In the genomic region with DNA sequence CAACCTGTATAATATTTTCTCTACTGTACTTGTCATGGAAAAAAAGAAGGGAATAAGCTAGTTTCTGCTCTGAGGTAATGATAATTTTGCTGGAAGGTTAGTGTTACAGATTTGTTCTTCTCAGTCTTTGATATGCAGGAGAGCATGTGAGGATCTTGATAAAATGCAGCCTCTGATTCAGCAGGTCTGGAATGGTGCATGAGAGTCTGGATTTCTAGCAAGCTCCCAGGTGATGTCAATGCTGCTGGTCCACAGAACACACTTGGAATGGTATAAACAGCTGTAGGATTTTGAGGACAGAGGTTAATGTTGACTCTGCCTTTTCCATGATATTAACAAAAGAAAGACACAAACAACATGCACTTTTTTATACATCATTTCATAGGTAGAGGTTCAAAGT, we compare ENCODE assay signal across 3 cellular contexts.
TF ChIP-seq lines count a peak whose summit lies in the region.

No MANE protein-coding gene starts in this region.

TF ChIP-seq in SK-N-SH, 30 proteins besides CTCF, POLR2A, EP300 and RAD21:
- TF ChIP-seq TCF12 (IDR thresholded peaks at IDR 0.05) (peak; percentile 40), GATA2 (CRISPR knock-in tag; IDR thresholded peaks at IDR 0.05) (0 out of 2 replicates have a peak, but pooled peaks have one; percentile 18), RCOR1 (IDR thresholded peaks at IDR 0.05; ENCODE audit: low read length) (no peak; the same call in 1 of the 2 replicates)
- TF ChIP-seq, protein P1, sequence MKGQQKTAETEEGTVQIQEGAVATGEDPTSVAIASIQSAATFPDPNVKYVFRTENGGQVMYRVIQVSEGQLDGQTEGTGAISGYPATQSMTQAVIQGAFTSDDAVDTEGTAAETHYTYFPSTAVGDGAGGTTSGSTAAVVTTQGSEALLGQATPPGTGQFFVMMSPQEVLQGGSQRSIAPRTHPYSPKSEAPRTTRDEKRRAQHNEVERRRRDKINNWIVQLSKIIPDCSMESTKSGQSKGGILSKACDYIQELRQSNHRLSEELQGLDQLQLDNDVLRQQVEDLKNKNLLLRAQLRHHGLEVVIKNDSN (IDR thresholded peaks at IDR 0.05; ENCODE audit: borderline replicate concordance, low read depth), result no peak

TF ChIP-seq in SK-N-SH treated with all-trans-retinoic acid at 6 μM for 48 hours, 23 proteins besides CTCF, POLR2A, EP300 and RAD21:
- TF ChIP-seq, protein P2, sequence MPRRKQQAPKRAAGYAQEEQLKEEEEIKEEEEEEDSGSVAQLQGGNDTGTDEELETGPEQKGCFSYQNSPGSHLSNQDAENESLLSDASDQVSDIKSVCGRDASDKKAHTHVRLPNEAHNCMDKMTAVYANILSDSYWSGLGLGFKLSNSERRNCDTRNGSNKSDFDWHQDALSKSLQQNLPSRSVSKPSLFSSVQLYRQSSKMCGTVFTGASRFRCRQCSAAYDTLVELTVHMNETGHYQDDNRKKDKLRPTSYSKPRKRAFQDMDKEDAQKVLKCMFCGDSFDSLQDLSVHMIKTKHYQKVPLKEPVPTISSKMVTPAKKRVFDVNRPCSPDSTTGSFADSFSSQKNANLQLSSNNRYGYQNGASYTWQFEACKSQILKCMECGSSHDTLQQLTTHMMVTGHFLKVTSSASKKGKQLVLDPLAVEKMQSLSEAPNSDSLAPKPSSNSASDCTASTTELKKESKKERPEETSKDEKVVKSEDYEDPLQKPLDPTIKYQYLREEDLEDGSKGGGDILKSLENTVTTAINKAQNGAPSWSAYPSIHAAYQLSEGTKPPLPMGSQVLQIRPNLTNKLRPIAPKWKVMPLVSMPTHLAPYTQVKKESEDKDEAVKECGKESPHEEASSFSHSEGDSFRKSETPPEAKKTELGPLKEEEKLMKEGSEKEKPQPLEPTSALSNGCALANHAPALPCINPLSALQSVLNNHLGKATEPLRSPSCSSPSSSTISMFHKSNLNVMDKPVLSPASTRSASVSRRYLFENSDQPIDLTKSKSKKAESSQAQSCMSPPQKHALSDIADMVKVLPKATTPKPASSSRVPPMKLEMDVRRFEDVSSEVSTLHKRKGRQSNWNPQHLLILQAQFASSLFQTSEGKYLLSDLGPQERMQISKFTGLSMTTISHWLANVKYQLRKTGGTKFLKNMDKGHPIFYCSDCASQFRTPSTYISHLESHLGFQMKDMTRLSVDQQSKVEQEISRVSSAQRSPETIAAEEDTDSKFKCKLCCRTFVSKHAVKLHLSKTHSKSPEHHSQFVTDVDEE (CRISPR knock-in tag; IDR thresholded peaks at IDR 0.05), result no peak
- TF ChIP-seq ARNTL (CRISPR knock-in tag; IDR thresholded peaks at IDR 0.05; ENCODE audit: borderline replicate concordance, low read depth) (no peak), TOX (CRISPR knock-in tag; IDR thresholded peaks at IDR 0.05; ENCODE audit: borderline replicate concordance) (no peak)
- TF ChIP-seq, protein P3, sequence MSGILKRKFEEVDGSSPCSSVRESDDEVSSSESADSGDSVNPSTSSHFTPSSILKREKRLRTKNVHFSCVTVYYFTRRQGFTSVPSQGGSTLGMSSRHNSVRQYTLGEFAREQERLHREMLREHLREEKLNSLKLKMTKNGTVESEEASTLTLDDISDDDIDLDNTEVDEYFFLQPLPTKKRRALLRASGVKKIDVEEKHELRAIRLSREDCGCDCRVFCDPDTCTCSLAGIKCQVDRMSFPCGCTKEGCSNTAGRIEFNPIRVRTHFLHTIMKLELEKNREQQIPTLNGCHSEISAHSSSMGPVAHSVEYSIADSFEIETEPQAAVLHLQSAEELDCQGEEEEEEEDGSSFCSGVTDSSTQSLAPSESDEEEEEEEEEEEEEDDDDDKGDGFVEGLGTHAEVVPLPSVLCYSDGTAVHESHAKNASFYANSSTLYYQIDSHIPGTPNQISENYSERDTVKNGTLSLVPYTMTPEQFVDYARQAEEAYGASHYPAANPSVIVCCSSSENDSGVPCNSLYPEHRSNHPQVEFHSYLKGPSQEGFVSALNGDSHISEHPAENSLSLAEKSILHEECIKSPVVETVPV (CRISPR knock-in tag; IDR thresholded peaks at IDR 0.05), result no peak
- TF ChIP-seq, protein P4, sequence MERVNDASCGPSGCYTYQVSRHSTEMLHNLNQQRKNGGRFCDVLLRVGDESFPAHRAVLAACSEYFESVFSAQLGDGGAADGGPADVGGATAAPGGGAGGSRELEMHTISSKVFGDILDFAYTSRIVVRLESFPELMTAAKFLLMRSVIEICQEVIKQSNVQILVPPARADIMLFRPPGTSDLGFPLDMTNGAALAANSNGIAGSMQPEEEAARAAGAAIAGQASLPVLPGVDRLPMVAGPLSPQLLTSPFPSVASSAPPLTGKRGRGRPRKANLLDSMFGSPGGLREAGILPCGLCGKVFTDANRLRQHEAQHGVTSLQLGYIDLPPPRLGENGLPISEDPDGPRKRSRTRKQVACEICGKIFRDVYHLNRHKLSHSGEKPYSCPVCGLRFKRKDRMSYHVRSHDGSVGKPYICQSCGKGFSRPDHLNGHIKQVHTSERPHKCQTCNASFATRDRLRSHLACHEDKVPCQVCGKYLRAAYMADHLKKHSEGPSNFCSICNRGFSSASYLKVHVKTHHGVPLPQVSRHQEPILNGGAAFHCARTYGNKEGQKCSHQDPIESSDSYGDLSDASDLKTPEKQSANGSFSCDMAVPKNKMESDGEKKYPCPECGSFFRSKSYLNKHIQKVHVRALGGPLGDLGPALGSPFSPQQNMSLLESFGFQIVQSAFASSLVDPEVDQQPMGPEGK (CRISPR knock-in tag; IDR thresholded peaks at IDR 0.05; ENCODE audit: borderline replicate concordance), result no peak

TF ChIP-seq in endothelial cell of umbilical vein, 7 proteins besides CTCF, POLR2A, EP300 and RAD21:
- TF ChIP-seq POLR2AphosphoS5 (IDR thresholded peaks at IDR 0.05; ENCODE audit: insufficient read depth, low read depth, low read length) (no peak), JUN (IDR thresholded peaks at IDR 0.05; ENCODE audit: borderline replicate concordance, insufficient read depth, insufficient read length, low read depth) (no peak), EZH2 (IDR thresholded peaks at IDR 0.05; ENCODE audit: borderline replicate concordance, low read depth, low read length, severe bottlenecking) (no peak), GATA2 (IDR thresholded peaks at IDR 0.05; ENCODE audit: insufficient read depth, insufficient read length, low read depth, low read length) (no peak), MYC (IDR thresholded peaks at IDR 0.05; ENCODE audit: low read depth, low read length) (no peak), FOS (IDR thresholded peaks at IDR 0.05; ENCODE audit: borderline replicate concordance, insufficient read depth, low read length) (no peak)
- TF ChIP-seq, protein P5, sequence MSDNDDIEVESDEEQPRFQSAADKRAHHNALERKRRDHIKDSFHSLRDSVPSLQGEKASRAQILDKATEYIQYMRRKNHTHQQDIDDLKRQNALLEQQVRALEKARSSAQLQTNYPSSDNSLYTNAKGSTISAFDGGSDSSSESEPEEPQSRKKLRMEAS (IDR thresholded peaks at IDR 0.05; ENCODE audit: insufficient read depth, insufficient read length), result no peak
TF ChIP-seq in endothelial cell of umbilical vein: peak in this region for 0.
